ENCODE assay signal across 8 cellular contexts in the genomic region with DNA sequence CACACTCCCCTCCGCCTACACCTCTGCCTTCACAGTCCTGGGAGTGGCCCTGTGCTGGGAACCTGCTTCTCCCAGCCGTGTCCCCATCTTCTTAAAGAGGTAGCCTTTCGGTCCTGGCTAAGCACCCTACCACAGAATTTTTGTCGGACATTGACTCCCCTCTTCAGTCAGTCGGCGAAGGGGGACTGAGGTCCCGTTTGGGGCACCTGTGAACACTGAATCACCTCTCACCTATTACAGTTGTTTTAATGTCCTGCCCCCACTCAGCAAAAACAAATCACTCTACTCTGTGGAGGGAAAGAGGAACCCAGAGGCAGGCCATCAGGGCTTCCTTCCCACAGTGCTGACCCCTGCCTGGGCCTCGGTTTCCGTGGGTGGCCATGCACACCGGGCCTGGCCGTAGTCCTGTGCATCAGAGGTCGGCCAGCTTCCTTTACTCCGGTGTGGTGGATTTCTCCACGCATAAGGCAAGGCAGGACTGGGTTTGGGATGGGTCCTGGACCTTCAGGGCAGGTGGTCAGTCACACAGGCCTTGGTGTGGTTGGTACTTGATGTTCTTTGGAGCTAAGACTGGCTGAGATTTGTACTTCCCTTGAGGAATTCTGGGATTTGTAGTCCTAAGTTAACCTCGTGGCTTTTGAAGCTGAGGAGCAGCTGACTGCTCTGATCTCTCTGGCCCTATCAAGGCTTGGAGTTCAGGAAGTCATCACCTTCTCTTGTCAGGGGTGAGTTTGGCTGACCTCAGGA. TPM values are rescaled to one million over a fixed set of nuclear protein-coding genes. Genes with fewer than 3 reads are reported as not detected.
DNase-seq lines count a peak whose midpoint lies in the region; ATAC-seq and TF ChIP-seq lines count a peak whose summit lies in the region.

No MANE protein-coding gene starts in this region.

- H3K36me3 Mint-ChIP-seq in activated CD4-positive, alpha-beta T cell treated with anti-CD3 and anti-CD28 coated beads, Interleukin-2, amount 10 ng/mL, durations not matched to agents 24 days and 14 days (ENCODE audit: low read depth) = peaks cover 40% of the 10 kb centered on the region
- H3K36me3 Mint-ChIP-seq in activated CD4-positive, alpha-beta memory T cell treated with anti-CD3 and anti-CD28 coated beads for 36 hours = peaks cover 20% of the 10 kb centered on the region
- peaks cover 8% of the 10 kb centered on the region for H3K36me3 Mint-ChIP-seq in natural killer cell

- ATAC-seq in natural killer cell = peak in 1 of 3 donors; percentile 18
- ATAC-seq in HG02840 (IDR thresholded peaks at IDR 0.05; ENCODE audit: low FRiP score, unreplicated experiment) = no peak

- H3K27me3 Mint-ChIP-seq in activated CD4-positive, alpha-beta T cell treated with anti-CD3 and anti-CD28 coated beads, Interleukin-2, amount 10 ng/mL, durations not matched to agents 24 days and 14 days = no peaks in the 10 kb centered on the region
- H3K27me3 Mint-ChIP-seq in activated CD4-positive, alpha-beta memory T cell treated with anti-CD3 and anti-CD28 coated beads for 36 hours = no peaks in the 10 kb centered on the region
- H3K27me3 Mint-ChIP-seq in natural killer cell (ENCODE audit: low read depth in 2 of 2) = peaks cover 0 to 7% of the 10 kb centered on the region in 2 donors

- POLR2A ChIA-PET in activated CD4-positive, alpha-beta memory T cell treated with anti-CD3 and anti-CD28 coated beads for 36 hours (lab: Charles Lee) = interaction anchor here (1.4 kb wide), 1 partner anchor 10 kb away, joined by 10 read pairs; no protein-coding TSS in a partner anchor

- no peaks in the 10 kb centered on the region for H3K9me3 Mint-ChIP-seq in activated CD4-positive, alpha-beta T cell treated with anti-CD3 and anti-CD28 coated beads, Interleukin-2, amount 10 ng/mL, durations not matched to agents 24 days and 14 days
- H3K9me3 Mint-ChIP-seq in activated CD4-positive, alpha-beta memory T cell treated with anti-CD3 and anti-CD28 coated beads for 36 hours = no peaks in the 10 kb centered on the region
- H3K9me3 Mint-ChIP-seq in natural killer cell = no peaks in the 10 kb centered on the region

- CTCF ChIA-PET in activated CD4-positive, alpha-beta memory T cell treated with anti-CD3 and anti-CD28 coated beads for 36 hours (lab: Charles Lee) = interaction anchor here (1.2 to 3.3 kb wide), 2 partner anchors 18 to 35 kb away, joined by 3 to 23 read pairs; no protein-coding TSS in a partner anchor

- no peaks in the 10 kb centered on the region for H3K9me3 ChIP-seq in KOPT-K1 (ENCODE audit: insufficient read depth, low read length, poor library complexity, severe bottlenecking)

- H3K27ac ChIP-seq in KOPT-K1 (ENCODE audit: low read depth, low read length, poor library complexity, severe bottlenecking) = peak overlapping the region; percentile 19

- no peak for TF ChIP-seq CTCF in fibroblast of pulmonary artery (IDR thresholded peaks at IDR 0.05; ENCODE audit: low read length, missing control alignments)
- no peak for TF ChIP-seq CTCF in natural killer cell (IDR thresholded peaks at IDR 0.05)

- peak overlapping the region; percentile 70 for H3K4me3 ChIP-seq in fibroblast of pulmonary artery (replicated peaks; ENCODE audit: low read depth, low read length)

- peak overlapping the region; percentile 89 for H3K4me3 Mint-ChIP-seq in activated CD4-positive, alpha-beta T cell treated with anti-CD3 and anti-CD28 coated beads, Interleukin-2, amount 10 ng/mL, durations not matched to agents 24 days and 14 days
- H3K4me3 Mint-ChIP-seq in activated CD4-positive, alpha-beta memory T cell treated with anti-CD3 and anti-CD28 coated beads for 36 hours = peak overlapping the region; percentile 81
- H3K4me3 Mint-ChIP-seq in natural killer cell = peak overlapping the region; percentile 90

- intact Hi-C loops in activated CD4-positive, alpha-beta T cell treated with anti-CD3 and anti-CD28 coated beads, Interleukin-2, amount 10 ng/mL, durations not matched to agents 24 days and 14 days (cut with micrococcal nuclease) = loop anchor here (1.0 kb wide), 1 partner anchor 22 kb away; a partner anchor contains a TSS
- intact Hi-C loops in activated CD4-positive, alpha-beta memory T cell treated with anti-CD3 and anti-CD28 coated beads for 36 hours (cut with micrococcal nuclease) = no loop called here
- intact Hi-C loops in natural killer cell (cut with micrococcal nuclease) = no loop called here

- peak overlapping the region; percentile 86 for H3K27ac Mint-ChIP-seq in activated CD4-positive, alpha-beta T cell treated with anti-CD3 and anti-CD28 coated beads, Interleukin-2, amount 10 ng/mL, durations not matched to agents 24 days and 14 days
- H3K27ac Mint-ChIP-seq in activated CD4-positive, alpha-beta memory T cell treated with anti-CD3 and anti-CD28 coated beads for 36 hours = peak overlapping the region; percentile 77
- H3K27ac Mint-ChIP-seq in natural killer cell = peak overlapping the region; percentile 78 to 80

- peak; percentile 63 for DNase-seq in activated CD4-positive, alpha-beta T cell treated with anti-CD3 and anti-CD28 coated beads, Interleukin-2, amount 10 ng/mL, durations not matched to agents 24 days and 14 days
- no peak for DNase-seq in activated CD4-positive, alpha-beta T cell treated with anti-CD3 and anti-CD28 coated beads, Interleukin-2, amount 50 U/mL, for 1 hour
- DNase-seq in activated CD4-positive, alpha-beta memory T cell treated with anti-CD3 and anti-CD28 coated beads for 36 hours = no peak
- DNase-seq in fibroblast of pulmonary artery (ENCODE audit: low read depth) = peak; percentile 71
- DNase-seq in natural killer cell = no peak
- DNase-seq in NK-92 treated with Interleukin-12 subunit alpha and Interleukin-12 subunit beta, amount 100 ng/mL, for 24 hours (lab: John Stamatoyannopoulos, UW) = no peak

- H3K4me1 Mint-ChIP-seq in activated CD4-positive, alpha-beta T cell treated with anti-CD3 and anti-CD28 coated beads, Interleukin-2, amount 10 ng/mL, durations not matched to agents 24 days and 14 days = peaks cover 63% of the 10 kb centered on the region
- peaks cover 54% of the 10 kb centered on the region for H3K4me1 Mint-ChIP-seq in activated CD4-positive, alpha-beta memory T cell treated with anti-CD3 and anti-CD28 coated beads for 36 hours (ENCODE audit: low read depth)
- H3K4me1 Mint-ChIP-seq in natural killer cell = peaks cover 17 to 45% of the 10 kb centered on the region in 2 donors

- peaks cover 40% of the 10 kb centered on the region for H3K36me3 ChIP-seq in KOPT-K1 (ENCODE audit: insufficient read depth, low read length)

RNA-seq across cellular contexts. Expression of a gene that starts 0.7 kb away (rescaled TPM):
- total RNA-seq in activated CD4-positive, alpha-beta T cell treated with anti-CD3 and anti-CD28 coated beads, Interleukin-2, amount 10 ng/mL, durations not matched to agents 24 days and 14 days = 8.6 and 8.7 TPM in 2 replicates
- 1 to 10 TPM; 7.0 to 8.9 TPM for total RNA-seq in activated CD4-positive, alpha-beta memory T cell treated with anti-CD3 and anti-CD28 coated beads for 36 hours
- total RNA-seq in natural killer cell = 1 to 10 TPM; 6.9 to 8.8 (median 8.5) TPM

RNA-seq across cellular contexts. Expression of a gene that starts 22.3 kb away (rescaled TPM):
- 680 and 700 TPM in 2 replicates for total RNA-seq in activated CD4-positive, alpha-beta T cell treated with anti-CD3 and anti-CD28 coated beads, Interleukin-2, amount 10 ng/mL, durations not matched to agents 24 days and 14 days
- total RNA-seq in activated CD4-positive, alpha-beta memory T cell treated with anti-CD3 and anti-CD28 coated beads for 36 hours = 100 to 1,000 TPM; 410 to 432 TPM
- 100 to 1,000 TPM; 220 to 235 (median 227) TPM for total RNA-seq in natural killer cell

RNA-seq across cellular contexts. Expression of a gene that starts 24.7 kb away (rescaled TPM):
- total RNA-seq in activated CD4-positive, alpha-beta T cell treated with anti-CD3 and anti-CD28 coated beads, Interleukin-2, amount 10 ng/mL, durations not matched to agents 24 days and 14 days = 8.3 and 8.4 TPM in 2 replicates
- 1 to 10 TPM; 3.2 to 3.7 TPM for total RNA-seq in activated CD4-positive, alpha-beta memory T cell treated with anti-CD3 and anti-CD28 coated beads for 36 hours
- 1 to 10 TPM; 7.8 to 8.2 (median 8.1) TPM for total RNA-seq in natural killer cell

RNA-seq across cellular contexts. Expression of a gene that starts 24.9 kb away (rescaled TPM):
- total RNA-seq in activated CD4-positive, alpha-beta T cell treated with anti-CD3 and anti-CD28 coated beads, Interleukin-2, amount 10 ng/mL, durations not matched to agents 24 days and 14 days = 159 and 161 TPM in 2 replicates
- 100 to 1,000 TPM in 1 of 2 experiments, 10 to 100 TPM in 1; 100.0 to 103 TPM for total RNA-seq in activated CD4-positive, alpha-beta memory T cell treated with anti-CD3 and anti-CD28 coated beads for 36 hours
- total RNA-seq in natural killer cell = 10 to 100 TPM; 33.0 to 49.8 (median 41.1) TPM

RNA-seq across cellular contexts. Expression of a gene that starts 37.6 kb away (rescaled TPM):
- total RNA-seq in activated CD4-positive, alpha-beta T cell treated with anti-CD3 and anti-CD28 coated beads, Interleukin-2, amount 10 ng/mL, durations not matched to agents 24 days and 14 days = 280 and 283 TPM in 2 replicates
- 100 to 1,000 TPM; 246 to 257 TPM for total RNA-seq in activated CD4-positive, alpha-beta memory T cell treated with anti-CD3 and anti-CD28 coated beads for 36 hours
- 100 to 1,000 TPM; 218 to 237 (median 231) TPM for total RNA-seq in natural killer cell

Comparison
In these comparisons a context has a peak if more than half of its experiments do, and no peak if none do; other contexts are left out.
1. DNase-seq: peak in activated CD4-positive, alpha-beta T cell treated with anti-CD3 and anti-CD28 coated beads, Interleukin-2, amount 10 ng/mL, durations not matched to agents 24 days and 14 days (single experiment) and fibroblast of pulmonary artery (single experiment); none in activated CD4-positive, alpha-beta T cell treated with anti-CD3 and anti-CD28 coated beads, Interleukin-2, amount 50 U/mL, for 1 hour (single experiment), activated CD4-positive, alpha-beta memory T cell treated with anti-CD3 and anti-CD28 coated beads for 36 hours (single experiment), natural killer cell (single experiment) and NK-92 treated with Interleukin-12 subunit alpha and Interleukin-12 subunit beta, amount 100 ng/mL, for 24 hours (single experiment).
2. Peak in every context shown above with its lines, with median percentiles within 50 percentile points of each other: H3K27ac Mint-ChIP-seq and H3K4me3 Mint-ChIP-seq.